Comparison of ENCODE assay signal across 18 cellular contexts in the genomic region with DNA sequence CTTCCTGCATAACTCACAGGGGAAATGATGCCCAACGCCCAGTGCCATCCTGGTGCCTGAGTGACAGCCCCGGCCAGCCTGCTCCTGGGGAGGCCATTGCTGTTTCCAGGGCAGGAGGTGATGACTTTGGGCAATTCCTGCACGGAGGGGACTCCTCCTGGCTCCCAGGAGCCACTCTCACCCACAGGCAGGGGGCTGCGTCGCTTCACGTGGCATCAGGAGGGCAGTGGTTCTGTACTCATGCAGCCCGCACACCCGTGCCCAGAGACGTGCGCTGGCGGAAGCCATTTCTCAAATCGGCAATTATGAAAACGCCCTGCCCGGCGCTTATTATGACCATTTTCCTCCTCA.
DNase-seq lines count a peak whose midpoint lies in the region; ATAC-seq and TF ChIP-seq lines count a peak whose summit lies in the region.
"Had no signal": no experiment of that assay in that cellular context is flagged by ENCODE, and none has a peak within 500 bp of the region (broad histone marks: within the 10 kb centered on the region; RNA-seq: fewer than 3 reads in every experiment).

No MANE protein-coding gene starts in this region.

- H3K27me3 Mint-ChIP-seq in glutamatergic neuron (ENCODE audit: unreplicated experiment): peaks cover 14% of the 10 kb centered on the region
- peaks cover 6% of the 10 kb centered on the region for H3K27me3 Mint-ChIP-seq in CD8-positive, alpha-beta T cell (ENCODE audit: low read depth)
- peaks cover 5% of the 10 kb centered on the region for H3K27me3 Mint-ChIP-seq in HFFc6 (ENCODE audit: insufficient read depth)
- H3K27me3 Mint-ChIP-seq in nephron progenitor cell (ENCODE audit: low read depth, poor library complexity): peaks cover 25% of the 10 kb centered on the region

- H3K27ac ChIP-seq in BLaER1: no peak overlapping the region
- H3K27ac ChIP-seq in CD8-positive, alpha-beta T cell (ENCODE audit: low read depth, low read length): no peak overlapping the region
- no peak overlapping the region for H3K27ac ChIP-seq in PC-9
- H3K27ac ChIP-seq: HL-60 had no signal

- H3K9ac ChIP-seq in BLaER1 (no peak overlapping the region), NT2/D1 (ENCODE audit: insufficient read length, low read depth) (peak overlapping the region; percentile 21)

- H3F3A ChIP-seq in PC-9 (ENCODE audit: insufficient read depth, low read depth): no peaks in the 10 kb centered on the region

- POLR2A ChIA-PET in CD8-positive, alpha-beta T cell (lab: Charles Lee): no interaction called here
- POLR2A ChIA-PET in PC-9 (lab: Charles Lee; ENCODE audit: unreplicated experiment): no interaction called here

- H4K20me1 ChIP-seq in BLaER1 (peaks cover 32% of the 10 kb centered on the region), PC-9 (ENCODE audit: insufficient read depth) (peaks cover 12% of the 10 kb centered on the region)

- H3K9me2 ChIP-seq in PC-9 (ENCODE audit: insufficient read depth): no peaks in the 10 kb centered on the region

- H3K9me3 Mint-ChIP-seq in glutamatergic neuron (ENCODE audit: unreplicated experiment) (peaks cover 12% of the 10 kb centered on the region), HFFc6 (peaks cover 37% of the 10 kb centered on the region), nephron progenitor cell (no peaks in the 10 kb centered on the region)
- no peaks in the 10 kb centered on the region for H3K9me3 Mint-ChIP-seq in CD8-positive, alpha-beta T cell
- H3K9me3 Mint-ChIP-seq: H9 had no signal

- H3K79me2 ChIP-seq in PC-9 (ENCODE audit: low read depth): no peaks in the 10 kb centered on the region

- DNase-seq in BE2C: no peak
- no peak for DNase-seq in NT2/D1 (ENCODE audit: low read depth, low spot score)
- no peak for DNase-seq in glutamatergic neuron
- DNase-seq in CD8-positive, alpha-beta T cell: no peak
- DNase-seq in HFFc6: no peak
- no peak for DNase-seq in PC-9
- no peak for DNase-seq in nephron progenitor cell
- DNase-seq: ACHN; CD8-positive, alpha-beta memory T cell; DMS79; GDM1; GOT3; IMR-90; Karpas-422 had no signal

- intact Hi-C loops in CD8-positive, alpha-beta T cell (cut with DNase I, micrococcal nuclease): no loop called here
- intact Hi-C loops in PC-9 (cut with micrococcal nuclease; ENCODE audit: unreplicated experiment): no loop called here

- H3K27me3 ChIP-seq in BE2C (no peaks in the 10 kb centered on the region), BLaER1 (peaks cover 2% of the 10 kb centered on the region; the same call in 1 of the 2 replicates), NT2/D1 (ENCODE audit: insufficient read depth, insufficient read length) (peaks cover 5% of the 10 kb centered on the region), PC-9 (ENCODE audit: insufficient read depth, low read depth) (no peaks in the 10 kb centered on the region)
- no peaks in the 10 kb centered on the region for H3K27me3 ChIP-seq in CD8-positive, alpha-beta T cell (ENCODE audit: insufficient read depth, low read length)

- no peak overlapping the region for H2AFZ ChIP-seq in PC-9

- no peak for TF ChIP-seq CTCF in BE2C (IDR thresholded peaks at IDR 0.05; ENCODE audit: low read depth, low read length)
- TF ChIP-seq CTCF in glutamatergic neuron (IDR thresholded peaks at IDR 0.05; ENCODE audit: partially characterized antibody, unreplicated experiment): no peak
- TF ChIP-seq CTCF in CD8-positive, alpha-beta T cell (IDR thresholded peaks at IDR 0.05): no peak
- no peak for TF ChIP-seq CTCF in HFFc6 (IDR thresholded peaks at IDR 0.05)
- no peak for TF ChIP-seq CTCF in PC-9 (conservative IDR thresholded peaks at IDR 0.05)
- TF ChIP-seq CTCF in nephron progenitor cell (IDR thresholded peaks at IDR 0.05): no peak

- no peak for ATAC-seq in CD8-positive, alpha-beta T cell

- H3K4me3 ChIP-seq in BE2C (ENCODE audit: low read depth, low read length) (peak overlapping the region; percentile 62), BLaER1 (peak overlapping the region; percentile 56), NT2/D1 (ENCODE audit: insufficient read length, low read depth) (no peak overlapping the region), PC-9 (no peak overlapping the region)
- H3K4me3 ChIP-seq in CD8-positive, alpha-beta T cell (ENCODE audit: low read depth, low read length): no peak overlapping the region
- H3K4me3 ChIP-seq: K562 had no signal

- no peak overlapping the region for H3K4me3 Mint-ChIP-seq in glutamatergic neuron (ENCODE audit: unreplicated experiment)
- no peak overlapping the region for H3K4me3 Mint-ChIP-seq in CD8-positive, alpha-beta T cell
- H3K4me3 Mint-ChIP-seq in HFFc6: no peak overlapping the region
- H3K4me3 Mint-ChIP-seq in nephron progenitor cell: no peak overlapping the region
- H3K4me3 Mint-ChIP-seq: CD8-positive, alpha-beta memory T cell had no signal

- H3K27ac Mint-ChIP-seq in glutamatergic neuron (ENCODE audit: unreplicated experiment) (peak overlapping the region; percentile 70), HFFc6 (no peak overlapping the region), nephron progenitor cell (no peak overlapping the region)
- H3K27ac Mint-ChIP-seq in CD8-positive, alpha-beta T cell: no peak overlapping the region
- H3K27ac Mint-ChIP-seq: CD8-positive, alpha-beta memory T cell; H9 had no signal

- CTCF ChIA-PET in CD8-positive, alpha-beta T cell (lab: Charles Lee): no interaction called here
- CTCF ChIA-PET in PC-9 (lab: Charles Lee): no interaction called here

- no peaks in the 10 kb centered on the region for H3K9me3 ChIP-seq in BE2C
- no peaks in the 10 kb centered on the region for H3K9me3 ChIP-seq in BLaER1
- no peaks in the 10 kb centered on the region for H3K9me3 ChIP-seq in NT2/D1 (ENCODE audit: insufficient read depth, low read length)
- no peaks in the 10 kb centered on the region for H3K9me3 ChIP-seq in CD8-positive, alpha-beta T cell (ENCODE audit: low read length)
- H3K9me3 ChIP-seq in PC-9 (ENCODE audit: insufficient read depth, low read depth): no peaks in the 10 kb centered on the region

- H3K4me1 ChIP-seq in BE2C (peaks cover 16% of the 10 kb centered on the region), BLaER1 (peaks cover 40% of the 10 kb centered on the region), NT2/D1 (ENCODE audit: insufficient read depth, insufficient read length) (peaks cover 15% of the 10 kb centered on the region), PC-9 (replicated peaks; ENCODE audit: insufficient read depth) (no peaks in the 10 kb centered on the region)
- H3K4me1 ChIP-seq in CD8-positive, alpha-beta T cell (ENCODE audit: insufficient read depth, low read length): no peaks in the 10 kb centered on the region

- H3K36me3 Mint-ChIP-seq in glutamatergic neuron (ENCODE audit: unreplicated experiment): peaks cover 6% of the 10 kb centered on the region
- no peaks in the 10 kb centered on the region for H3K36me3 Mint-ChIP-seq in CD8-positive, alpha-beta T cell
- H3K36me3 Mint-ChIP-seq in HFFc6 (ENCODE audit: low read depth): peaks cover 14% of the 10 kb centered on the region
- no peaks in the 10 kb centered on the region for H3K36me3 Mint-ChIP-seq in nephron progenitor cell (ENCODE audit: low read depth)
- H3K36me3 Mint-ChIP-seq: CD8-positive, alpha-beta memory T cell had no signal

- H3K36me3 ChIP-seq in BE2C (no peaks in the 10 kb centered on the region), BLaER1 (no peaks in the 10 kb centered on the region), NT2/D1 (ENCODE audit: insufficient read depth, insufficient read length, low read length) (no peaks in the 10 kb centered on the region), PC-9 (ENCODE audit: low read depth) (no peaks in the 10 kb centered on the region)
- H3K36me3 ChIP-seq in CD8-positive, alpha-beta T cell (ENCODE audit: insufficient read depth, low read length): no peaks in the 10 kb centered on the region

- H3K4me2 ChIP-seq in BLaER1 (peak overlapping the region; percentile 99), PC-9 (no peak overlapping the region)

- no TSS peak for BruUV-seq in PC-9 (replicated peaks; lab: Mats Ljungman, UMichigan)

- H3K4me1 Mint-ChIP-seq in glutamatergic neuron (ENCODE audit: low read depth, unreplicated experiment) (peaks cover 32% of the 10 kb centered on the region), HFFc6 (ENCODE audit: low read depth) (no peaks in the 10 kb centered on the region), nephron progenitor cell (peaks cover 42% of the 10 kb centered on the region)
- H3K4me1 Mint-ChIP-seq in CD8-positive, alpha-beta T cell (ENCODE audit: low read depth): no peaks in the 10 kb centered on the region
- H3K4me1 Mint-ChIP-seq: CD8-positive, alpha-beta memory T cell had no signal

Comparison
In these comparisons a context has a peak if more than half of its experiments do, and no peak if none do; other contexts are left out.
1. H3K4me3 ChIP-seq: peak in BE2C (single experiment) and BLaER1 (single experiment); none in NT2/D1 (single experiment), CD8-positive, alpha-beta T cell (single experiment) and PC-9 (single experiment).